20 cellular contexts compared by ENCODE assay signal in genomic region chrX:97672138-97672537, GRCh38.
A peak's percentile ranks its signal among the peaks of the same experiment; 100 is the strongest.
DNase-seq lines count a peak whose midpoint lies in the region; ATAC-seq, FAIRE-seq and TF ChIP-seq lines count a peak whose summit lies in the region.
"Had no signal": no experiment of that assay in that cellular context is flagged by ENCODE, and none has a peak within 500 bp of the region (broad histone marks: within the 10 kb centered on the region; RNA-seq: fewer than 3 reads in every experiment).

No MANE protein-coding gene starts in this region.

- H3K4me2 ChIP-seq in endothelial cell of umbilical vein (ENCODE audit: insufficient read depth, low read length) (no peak overlapping the region), Karpas-422 (ENCODE audit: low read depth, low read length, poor library complexity, severe bottlenecking) (no peak overlapping the region)

- intact Hi-C loops in endothelial cell of umbilical vein (cut with micrococcal nuclease) = no loop called here

- H3K9ac ChIP-seq in endothelial cell of umbilical vein (replicated peaks; ENCODE audit: extremely low read depth, insufficient read depth, low read length) (no peak overlapping the region), Karpas-422 (ENCODE audit: low read length) (no peak overlapping the region)

- no TSS peak for BruUV-seq in endothelial cell of umbilical vein (replicated peaks; lab: Mats Ljungman, UMichigan)

- H3K4me1 ChIP-seq in endothelial cell of umbilical vein (ENCODE audit: control insufficient read depth, extremely low read depth, insufficient read depth, low read length) = no peaks in the 10 kb centered on the region
- H3K4me1 ChIP-seq in Karpas-422 (ENCODE audit: low read length) = no peaks in the 10 kb centered on the region

- no peak for TF ChIP-seq CTCF in endothelial cell of umbilical vein (IDR thresholded peaks at IDR 0.05; ENCODE audit: extremely low read depth in 1 of 2, insufficient read depth in 1 of 2, low read depth in 1 of 2, low read length in 2 of 2)

- dilution Hi-C loops in endothelial cell of umbilical vein (cut with MboI; ENCODE audit: extremely low pct_ligation_motif_present, low sequenced_read_pairs) = no loop called here

- no peak overlapping the region for H2AFZ ChIP-seq in endothelial cell of umbilical vein (ENCODE audit: low read depth, low read length)
- H2AFZ ChIP-seq in Karpas-422 (ENCODE audit: low read length) = no peak overlapping the region

- DNase-seq in DMS53 (lab: John Stamatoyannopoulos, UW) (peak; percentile 89), NCI-H1436 treated with DMSO at 0.1 percent for 48 hours (lab: John Stamatoyannopoulos, UW) (peak; percentile 93), NCI-H345 (lab: John Stamatoyannopoulos, UW) (peak; percentile 92), endothelial cell of umbilical vein (ENCODE audit: low read depth, low spot score) (no peak), Karpas-422 (no peak), CD1c-positive myeloid dendritic cell (ENCODE audit: extremely low spot score) (no peak)
- no peak for DNase-seq in stimulated activated naive CD8-positive, alpha-beta T cell treated with anti-CD3 and anti-CD28 coated beads, Interleukin-15, Interleukin-2, amounts not matched to agents 100 U/mL and 50 U/mL, for 24 hours
- DNase-seq: activated naive CD8-positive, alpha-beta T cell treated with anti-CD3 and anti-CD28 coated beads, Interleukin-2, amount 50 U/mL, for 24 hours; CD8-positive, alpha-beta memory T cell; foreskin fibroblast; GDM1; hypothalamus; natural killer cell; NCI-H774; stimulated activated naive CD8-positive, alpha-beta T cell treated with anti-CD3 and anti-CD28 coated beads, Interleukin-15, amount 100 ng/mL, for 72 hours had no signal

- CTCF ChIA-PET in endothelial cell of umbilical vein (lab: Charles Lee) = no interaction called here

- POLR2A ChIA-PET in endothelial cell of umbilical vein (lab: Charles Lee) = no interaction called here

- H3K36me3 ChIP-seq in endothelial cell of umbilical vein (ENCODE audit: control insufficient read depth in 2 of 2, extremely low read depth in 1 of 2, insufficient read depth in 2 of 2, low read length in 2 of 2) (no peaks in the 10 kb centered on the region), Karpas-422 (ENCODE audit: insufficient read depth, low read length) (no peaks in the 10 kb centered on the region)

- H3K79me2 ChIP-seq in endothelial cell of umbilical vein (ENCODE audit: control insufficient read depth, insufficient read depth, low read length) (no peaks in the 10 kb centered on the region), Karpas-422 (ENCODE audit: low read length) (no peaks in the 10 kb centered on the region)

- ATAC-seq in HG03045 (IDR thresholded peaks at IDR 0.05; ENCODE audit: unreplicated experiment) = no peak
- ATAC-seq in stimulated activated naive CD8-positive, alpha-beta T cell treated with anti-CD3 and anti-CD28 coated beads, Interleukin-15, Interleukin-2, amounts not matched to agents 100 U/mL and 50 U/mL, for 24 hours = no peak
- ATAC-seq: activated naive CD8-positive, alpha-beta T cell treated with anti-CD3 and anti-CD28 coated beads, Interleukin-2, amount 50 U/mL, for 24 hours; activated T-helper 17 cell treated with anti-CD3 and anti-CD28 coated beads, Interleukin-2, amount 50 U/mL, for 72 hours; natural killer cell; stimulated activated naive CD8-positive, alpha-beta T cell treated with anti-CD3 and anti-CD28 coated beads, Interleukin-15, amount 100 ng/mL, for 72 hours had no signal

- no peaks in the 10 kb centered on the region for H3K9me2 ChIP-seq in Karpas-422 (replicated peaks; ENCODE audit: insufficient read depth, low read length)

- no peaks in the 10 kb centered on the region for H4K20me1 ChIP-seq in endothelial cell of umbilical vein (replicated peaks; ENCODE audit: control insufficient read depth, extremely low read depth, insufficient read depth, low read length)
- H4K20me1 ChIP-seq in Karpas-422 (ENCODE audit: insufficient read depth, low read depth, low read length) = no peaks in the 10 kb centered on the region

- H3K27ac ChIP-seq in endothelial cell of umbilical vein (ENCODE audit: insufficient read depth, low read depth, low read length) (no peak overlapping the region), Karpas-422 (ENCODE audit: low read length) (no peak overlapping the region)
- H3K27ac ChIP-seq: SK-N-MC had no signal

- H3K9me1 ChIP-seq in endothelial cell of umbilical vein (replicated peaks; ENCODE audit: control insufficient read depth, extremely low read depth, insufficient read depth, low read length) = no peaks in the 10 kb centered on the region

- no peaks in the 10 kb centered on the region for H3K27me3 ChIP-seq in endothelial cell of umbilical vein (ENCODE audit: control insufficient read depth in 2 of 2, insufficient read depth in 2 of 2, low read length in 2 of 2)
- no peaks in the 10 kb centered on the region for H3K27me3 ChIP-seq in Karpas-422 (ENCODE audit: low read length)

- H3K9me3 ChIP-seq in endothelial cell of umbilical vein (replicated peaks; ENCODE audit: control insufficient read depth, insufficient read depth, low read length) (no peaks in the 10 kb centered on the region), Karpas-422 (ENCODE audit: low read length) (no peaks in the 10 kb centered on the region)

- FAIRE-seq in endothelial cell of umbilical vein (lab: Jason Lieb, UNC) = peak; percentile 15
- FAIRE-seq: GM12891, RCC 7860 had no signal

- H3K4me3 ChIP-seq in endothelial cell of umbilical vein (replicated peaks in 1 of 3; ENCODE audit: insufficient read depth in 1 of 3, low read depth in 1 of 3, low read length in 3 of 3) (no peak overlapping the region), Karpas-422 (ENCODE audit: low read length) (no peak overlapping the region)
- H3K4me3 ChIP-seq: SK-N-MC had no signal

- TF ChIP-seq POLR2A in endothelial cell of umbilical vein (IDR thresholded peaks at IDR 0.05; ENCODE audit: low read depth, low read length) = no peak

TF ChIP-seq in endothelial cell of umbilical vein, 7 proteins besides CTCF, POLR2A, EP300 and RAD21:
- TF ChIP-seq EZH2 (IDR thresholded peaks at IDR 0.05; ENCODE audit: borderline replicate concordance, low read depth, low read length, severe bottlenecking) (no peak), POLR2AphosphoS5 (IDR thresholded peaks at IDR 0.05; ENCODE audit: insufficient read depth, low read depth, low read length) (no peak), MYC (IDR thresholded peaks at IDR 0.05; ENCODE audit: low read depth, low read length) (no peak), JUN (IDR thresholded peaks at IDR 0.05; ENCODE audit: borderline replicate concordance, insufficient read depth, insufficient read length, low read depth) (no peak), FOS (IDR thresholded peaks at IDR 0.05; ENCODE audit: borderline replicate concordance, insufficient read depth, low read length) (no peak), GATA2 (IDR thresholded peaks at IDR 0.05; ENCODE audit: insufficient read depth, insufficient read length, low read depth, low read length) (no peak)
- TF ChIP-seq, protein P1, sequence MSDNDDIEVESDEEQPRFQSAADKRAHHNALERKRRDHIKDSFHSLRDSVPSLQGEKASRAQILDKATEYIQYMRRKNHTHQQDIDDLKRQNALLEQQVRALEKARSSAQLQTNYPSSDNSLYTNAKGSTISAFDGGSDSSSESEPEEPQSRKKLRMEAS (IDR thresholded peaks at IDR 0.05; ENCODE audit: insufficient read depth, insufficient read length) = no peak

Comparison
In these comparisons a context has a peak if more than half of its experiments do, and no peak if none do; other contexts are left out.
1. DNase-seq: peak in DMS53 (single experiment), NCI-H1436 treated with DMSO at 0.1 percent for 48 hours (single experiment) and NCI-H345 (single experiment); none in endothelial cell of umbilical vein (single experiment), Karpas-422 (single experiment), CD1c-positive myeloid dendritic cell (single experiment) and stimulated activated naive CD8-positive, alpha-beta T cell treated with anti-CD3 and anti-CD28 coated beads, Interleukin-15, Interleukin-2, amounts not matched to agents 100 U/mL and 50 U/mL, for 24 hours (single experiment).